Comparison of ENCODE assay signal across 17 cellular contexts in genomic region chr7:45039106-45039505, GRCh38. TPM values are rescaled to one million over a fixed set of nuclear protein-coding genes. Genes with fewer than 3 reads are reported as not detected.
DNase-seq lines count a peak whose midpoint lies in the region; ATAC-seq and TF ChIP-seq lines count a peak whose summit lies in the region.
"Had no signal": no experiment of that assay in that cellular context is flagged by ENCODE, and none has a peak within 500 bp of the region (broad histone marks: within the 10 kb centered on the region; RNA-seq: fewer than 3 reads in every experiment).

No MANE protein-coding gene starts in this region.

- H3K9me3 Mint-ChIP-seq in activated T-cell treated with anti-CD3 and anti-CD28 coated beads, Interleukin-2, amount 50 U/mL, for 72 hours, result no peaks in the 10 kb centered on the region
- H3K9me3 Mint-ChIP-seq in activated CD8-positive, alpha-beta memory T cell treated with anti-CD3 and anti-CD28 coated beads, Interleukin-2, amount 10 ng/mL, durations not matched to agents 7 days and 5 days (ENCODE audit: low read depth), result no peaks in the 10 kb centered on the region
- no peaks in the 10 kb centered on the region for H3K9me3 Mint-ChIP-seq in effector memory CD8-positive, alpha-beta T cell
- H3K9me3 Mint-ChIP-seq in stimulated activated memory B cell treated with anti-CD40 and anti-IgM and Interleukin-4, amounts not matched to agents 10 μg/mL and 1 μg/mL and 100 μg/mL, for 72 hours, result no peaks in the 10 kb centered on the region
- H3K9me3 Mint-ChIP-seq: HFFc6 had no signal

- ATAC-seq in activated T-cell treated with anti-CD3 and anti-CD28 coated beads, Interleukin-2, amount 50 U/mL, for 72 hours (replicated peaks in 1 of 2), result no peak
- no peak for ATAC-seq in activated CD8-positive, alpha-beta memory T cell treated with anti-CD3 and anti-CD28 coated beads, Interleukin-2, amount 10 ng/mL, durations not matched to agents 7 days and 5 days
- no peak for ATAC-seq in effector memory CD8-positive, alpha-beta T cell (replicated peaks)
- no peak for ATAC-seq in stimulated activated memory B cell treated with anti-CD40 and anti-IgM and Interleukin-4, amounts not matched to agents 10 μg/mL and 1 μg/mL and 100 μg/mL, for 72 hours
- ATAC-seq in HG03439 (IDR thresholded peaks at IDR 0.05; ENCODE audit: unreplicated experiment), result no peak
- ATAC-seq: body of pancreas, heart left ventricle, right lobe of liver had no signal

- H3K27me3 Mint-ChIP-seq in activated T-cell treated with anti-CD3 and anti-CD28 coated beads, Interleukin-2, amount 50 U/mL, for 72 hours (ENCODE audit: low read depth), result no peaks in the 10 kb centered on the region
- H3K27me3 Mint-ChIP-seq in activated CD8-positive, alpha-beta memory T cell treated with anti-CD3 and anti-CD28 coated beads, Interleukin-2, amount 10 ng/mL, durations not matched to agents 7 days and 5 days, result no peaks in the 10 kb centered on the region
- H3K27me3 Mint-ChIP-seq in effector memory CD8-positive, alpha-beta T cell, result no peaks in the 10 kb centered on the region
- no peaks in the 10 kb centered on the region for H3K27me3 Mint-ChIP-seq in stimulated activated memory B cell treated with anti-CD40 and anti-IgM and Interleukin-4, amounts not matched to agents 10 μg/mL and 1 μg/mL and 100 μg/mL, for 72 hours

- no peaks in the 10 kb centered on the region for H3K27me3 ChIP-seq in colonic mucosa
- H3K27me3 ChIP-seq: BLaER1, body of pancreas, heart left ventricle, right lobe of liver had no signal

- no peak overlapping the region for H3K27ac ChIP-seq in colonic mucosa
- H3K27ac ChIP-seq: BLaER1, body of pancreas, heart left ventricle, right lobe of liver had no signal

- intact Hi-C loops in colonic mucosa (cut with DNase I), result no loop called here

- peak overlapping the region; percentile 70 for H3K27ac Mint-ChIP-seq in activated T-cell treated with anti-CD3 and anti-CD28 coated beads, Interleukin-2, amount 50 U/mL, for 72 hours
- peak overlapping the region; percentile 18 for H3K27ac Mint-ChIP-seq in activated CD8-positive, alpha-beta memory T cell treated with anti-CD3 and anti-CD28 coated beads, Interleukin-2, amount 10 ng/mL, durations not matched to agents 7 days and 5 days
- H3K27ac Mint-ChIP-seq in effector memory CD8-positive, alpha-beta T cell, result peak overlapping the region; percentile 91 to 93
- peak overlapping the region; percentile 48 for H3K27ac Mint-ChIP-seq in stimulated activated memory B cell treated with anti-CD40 and anti-IgM and Interleukin-4, amounts not matched to agents 10 μg/mL and 1 μg/mL and 100 μg/mL, for 72 hours
- H3K27ac Mint-ChIP-seq: HFFc6 had no signal

- H3K4me3 ChIP-seq in colonic mucosa, result no peak overlapping the region
- H3K4me3 ChIP-seq: BLaER1, body of pancreas, heart left ventricle, right lobe of liver had no signal

- H3K36me3 Mint-ChIP-seq in activated T-cell treated with anti-CD3 and anti-CD28 coated beads, Interleukin-2, amount 50 U/mL, for 72 hours (ENCODE audit: insufficient read depth in 2 of 2), result peaks cover 20 to 49% of the 10 kb centered on the region in 2 donors
- H3K36me3 Mint-ChIP-seq in activated CD8-positive, alpha-beta memory T cell treated with anti-CD3 and anti-CD28 coated beads, Interleukin-2, amount 10 ng/mL, durations not matched to agents 7 days and 5 days, result peaks cover 60% of the 10 kb centered on the region
- peaks cover 73% of the 10 kb centered on the region for H3K36me3 Mint-ChIP-seq in effector memory CD8-positive, alpha-beta T cell (ENCODE audit: insufficient read depth)
- H3K36me3 Mint-ChIP-seq in stimulated activated memory B cell treated with anti-CD40 and anti-IgM and Interleukin-4, amounts not matched to agents 10 μg/mL and 1 μg/mL and 100 μg/mL, for 72 hours, result peaks cover 59% of the 10 kb centered on the region

- H3K9me3 ChIP-seq in colonic mucosa, result no peaks in the 10 kb centered on the region
- H3K9me3 ChIP-seq: BLaER1, body of pancreas, heart left ventricle, right lobe of liver had no signal

- no peak overlapping the region for H3K9ac ChIP-seq in colonic mucosa (ENCODE audit: low read depth in 2 of 2, low read length in 2 of 2)
- H3K9ac ChIP-seq: BLaER1 had no signal

- no peak for DNase-seq in activated T-cell treated with anti-CD3 and anti-CD28 coated beads, Interleukin-2, amount 50 U/mL, for 72 hours
- no peak for DNase-seq in activated T-cell treated with anti-CD3 and anti-CD28 coated beads, Interleukin-2, amount 50 U/mL, for 48 hours
- DNase-seq in activated CD8-positive, alpha-beta memory T cell treated with anti-CD3 and anti-CD28 coated beads, Interleukin-2, amount 10 ng/mL, durations not matched to agents 7 days and 5 days, result no peak
- DNase-seq in effector memory CD8-positive, alpha-beta T cell, result no peak
- DNase-seq in NCI-H774 (lab: John Stamatoyannopoulos, UW) (no peak), colonic mucosa (no peak)
- DNase-seq: body of pancreas, cortex of kidney, heart left ventricle, HFFc6, NCI-H1092 treated with DMSO at 0.1 percent for 48 hours, NCI-H1930, NCI-H226, right lobe of liver had no signal

- H3K36me3 ChIP-seq in colonic mucosa, result no peaks in the 10 kb centered on the region

- CTCF ChIA-PET in activated CD8-positive, alpha-beta memory T cell treated with anti-CD3 and anti-CD28 coated beads, Interleukin-2, amount 10 ng/mL, durations not matched to agents 7 days and 5 days (lab: Charles Lee), result interaction anchor here (1.3 kb wide), 1 partner anchor 38 kb away, joined by 3 read pairs; no protein-coding TSS in a partner anchor

- H3K4me1 Mint-ChIP-seq in activated T-cell treated with anti-CD3 and anti-CD28 coated beads, Interleukin-2, amount 50 U/mL, for 72 hours (ENCODE audit: low read depth), result peaks cover 61% of the 10 kb centered on the region
- peaks cover 41% of the 10 kb centered on the region for H3K4me1 Mint-ChIP-seq in activated CD8-positive, alpha-beta memory T cell treated with anti-CD3 and anti-CD28 coated beads, Interleukin-2, amount 10 ng/mL, durations not matched to agents 7 days and 5 days
- peaks cover 47 to 67% of the 10 kb centered on the region in 2 donors for H3K4me1 Mint-ChIP-seq in effector memory CD8-positive, alpha-beta T cell (ENCODE audit: low read depth in 2 of 2)
- peaks cover 74% of the 10 kb centered on the region for H3K4me1 Mint-ChIP-seq in stimulated activated memory B cell treated with anti-CD40 and anti-IgM and Interleukin-4, amounts not matched to agents 10 μg/mL and 1 μg/mL and 100 μg/mL, for 72 hours

- no peak overlapping the region for H3K4me3 Mint-ChIP-seq in activated T-cell treated with anti-CD3 and anti-CD28 coated beads, Interleukin-2, amount 50 U/mL, for 72 hours
- H3K4me3 Mint-ChIP-seq in activated CD8-positive, alpha-beta memory T cell treated with anti-CD3 and anti-CD28 coated beads, Interleukin-2, amount 10 ng/mL, durations not matched to agents 7 days and 5 days, result no peak overlapping the region
- H3K4me3 Mint-ChIP-seq in effector memory CD8-positive, alpha-beta T cell, result peak overlapping the region in 1 of 2 donors; percentile 37
- no peak overlapping the region for H3K4me3 Mint-ChIP-seq in stimulated activated memory B cell treated with anti-CD40 and anti-IgM and Interleukin-4, amounts not matched to agents 10 μg/mL and 1 μg/mL and 100 μg/mL, for 72 hours
- H3K4me3 Mint-ChIP-seq: HFFc6 had no signal

- no peak for TF ChIP-seq CTCF in colonic mucosa (IDR thresholded peaks at IDR 0.05)

- H3K4me1 ChIP-seq in colonic mucosa, result peaks cover 12% of the 10 kb centered on the region
- H3K4me1 ChIP-seq: body of pancreas had no signal

RNA-seq across cellular contexts. Expression of gene CCM2, which starts 39.1 kb away (rescaled TPM):
- 100 to 1,000 TPM in 1 of 2 donors, 10 to 100 TPM in 1; 94.2 to 109 TPM for total RNA-seq in activated T-cell treated with anti-CD3 and anti-CD28 coated beads, Interleukin-2, amount 50 U/mL, for 72 hours
- 100 to 1,000 TPM in 1 of 2 experiments, 10 to 100 TPM in 1; 87.5 to 113 TPM for total RNA-seq in activated CD8-positive, alpha-beta memory T cell treated with anti-CD3 and anti-CD28 coated beads, Interleukin-2, amount 10 ng/mL, durations not matched to agents 7 days and 5 days
- total RNA-seq in colonic mucosa, result 10 to 100 TPM; 34.8 to 38.0 TPM

RNA-seq across cellular contexts. Expression of gene NACAD, which starts 49.7 kb away (rescaled TPM):
- under 1 TPM; 0.36 to 0.76 TPM for total RNA-seq in activated T-cell treated with anti-CD3 and anti-CD28 coated beads, Interleukin-2, amount 50 U/mL, for 72 hours
- total RNA-seq in activated CD8-positive, alpha-beta memory T cell treated with anti-CD3 and anti-CD28 coated beads, Interleukin-2, amount 10 ng/mL, durations not matched to agents 7 days and 5 days, result under 1 TPM; 0.09 to 0.35 TPM
- 1 to 10 TPM; 1.0 to 3.3 TPM for total RNA-seq in colonic mucosa

Comparison
In these comparisons a context has a peak if more than half of its experiments do, and no peak if none do; other contexts are left out.
1. H3K27ac Mint-ChIP-seq: peak in every context shown above with its lines; median percentile 92 in effector memory CD8-positive, alpha-beta T cell; 70 in activated T-cell treated with anti-CD3 and anti-CD28 coated beads, Interleukin-2, amount 50 U/mL, for 72 hours; 48 in stimulated activated memory B cell treated with anti-CD40 and anti-IgM and Interleukin-4, amounts not matched to agents 10 μg/mL and 1 μg/mL and 100 μg/mL, for 72 hours; 18 in activated CD8-positive, alpha-beta memory T cell treated with anti-CD3 and anti-CD28 coated beads, Interleukin-2, amount 10 ng/mL, durations not matched to agents 7 days and 5 days.